In genomic region chr2:173896755-173897154, GRCh38 we compare ENCODE assay signal across 31 cellular contexts.
"Had no signal": no experiment of that assay in that cellular context is flagged by ENCODE, and none has a peak within 500 bp of the region (broad histone marks: within the 10 kb centered on the region; RNA-seq: fewer than 3 reads in every experiment).

No MANE protein-coding gene starts in this region.

- H3K27me3 Mint-ChIP-seq: progenitor cell of endocrine pancreas; stimulated activated memory B cell treated with anti-CD40 and anti-IgM and Interleukin-4, amounts not matched to agents 10 μg/mL and 1 μg/mL and 100 μg/mL, for 72 hours; stimulated activated naive CD8-positive, alpha-beta T cell treated with anti-CD3 and anti-CD28 coated beads, Interleukin-15, amount 100 ng/mL, for 72 hours; type B pancreatic cell had no signal

- H3K9me3 Mint-ChIP-seq: natural killer cell had no signal

- H3K27ac Mint-ChIP-seq: nephron; neural progenitor cell; progenitor cell of endocrine pancreas; stimulated activated naive CD8-positive, alpha-beta T cell treated with anti-CD3 and anti-CD28 coated beads, Interleukin-15, amount 100 ng/mL, for 72 hours; type B pancreatic cell had no signal

- H3K79me2 ChIP-seq: parathyroid adenoma had no signal

- ATAC-seq: natural killer cell; psoas muscle; right cardiac atrium; sciatic nerve; stimulated activated memory B cell treated with anti-CD40 and anti-IgM and Interleukin-4, amounts not matched to agents 10 μg/mL and 1 μg/mL and 100 μg/mL, for 72 hours; stimulated activated naive CD8-positive, alpha-beta T cell treated with anti-CD3 and anti-CD28 coated beads, Interleukin-15, amount 100 ng/mL, for 72 hours; stimulated activated naive CD8-positive, alpha-beta T cell treated with anti-CD3 and anti-CD28 coated beads, Interleukin-15, Interleukin-2, amounts not matched to agents 100 U/mL and 50 U/mL, for 24 hours; upper lobe of right lung had no signal

- H3K27ac ChIP-seq: neural progenitor cell, ovary, parathyroid adenoma, psoas muscle, skin epidermis, spleen, suprapubic skin, testis, tibial artery, transverse colon, upper lobe of right lung, uterus had no signal

- H3K4me3 Mint-ChIP-seq: natural killer cell; nephron; neural progenitor cell; stimulated activated memory B cell treated with anti-CD40 and anti-IgM and Interleukin-4, amounts not matched to agents 10 μg/mL and 1 μg/mL and 100 μg/mL, for 72 hours; stimulated activated naive CD8-positive, alpha-beta T cell treated with anti-CD3 and anti-CD28 coated beads, Interleukin-15, amount 100 ng/mL, for 72 hours; type B pancreatic cell had no signal

- H3K4me1 Mint-ChIP-seq: nephron, neural progenitor cell had no signal

- H3K9me3 ChIP-seq: ovary, psoas muscle, spleen, suprapubic skin, testis, tibial artery, transverse colon, upper lobe of right lung, uterus had no signal

- H3K9ac ChIP-seq: neural progenitor cell, parathyroid adenoma had no signal

- H3K4me1 ChIP-seq: neural progenitor cell, parathyroid adenoma, psoas muscle, suprapubic skin, testis, tibial artery, transverse colon, uterus had no signal

- H2AFZ ChIP-seq: neural progenitor cell, parathyroid adenoma had no signal

- DNase-seq: natural killer cell; occipital lobe; ovary; posterior cingulate gyrus; psoas muscle; right cardiac atrium; spleen; stimulated activated CD4-positive, alpha-beta T cell treated with anti-CD3 and anti-CD28 coated beads, Interleukin-12 subunit alpha, Interleukin-12 subunit beta, amount 100 ng/mL, for 4 hours; stimulated activated CD4-positive, alpha-beta T cell treated with anti-CD3 and anti-CD28 coated beads, Interleukin-1b, Interleukin-23, amount 100 ng/mL, for 48 hours; stimulated activated CD4-positive, alpha-beta T cell treated with anti-CD3 and anti-CD28 coated beads, Interleukin-4, amount 100 ng/mL, for 1 hour; stimulated activated CD4-positive, alpha-beta T cell treated with anti-CD3 and anti-CD28 coated beads, Interleukin-4, amount 100 ng/mL, for 4 hours; stimulated activated CD8-positive, alpha-beta memory T cell treated with anti-CD3 and anti-CD28 coated beads, Interleukin-4, amount 100 ng/mL, for 48 hours; stimulated activated naive CD4-positive, alpha-beta T cell; stimulated activated naive CD8-positive, alpha-beta T cell treated with anti-CD3 and anti-CD28 coated beads, Interleukin-15, amount 100 ng/mL, for 72 hours; stimulated activated naive CD8-positive, alpha-beta T cell treated with anti-CD3 and anti-CD28 coated beads, Interleukin-15, Interleukin-2, amounts not matched to agents 100 U/mL and 50 U/mL, for 24 hours; substantia nigra; testis; tibial artery; transverse colon; upper lobe of right lung; uterus had no signal

- H3K36me3 ChIP-seq: neural progenitor cell, ovary, spleen, suprapubic skin, tibial artery, transverse colon, upper lobe of right lung, uterus had no signal

- H3K36me3 Mint-ChIP-seq: natural killer cell, neural progenitor cell, type B pancreatic cell had no signal

- H3K4me2 ChIP-seq: neural progenitor cell, smooth muscle cell had no signal

- H3K4me3 ChIP-seq: neural progenitor cell, ovary, psoas muscle, skin epidermis, smooth muscle cell, spleen, suprapubic skin, testis, tibial artery, transverse colon, upper lobe of right lung, uterus had no signal

- H3K27me3 ChIP-seq: neural progenitor cell, ovary, spleen, suprapubic skin, testis, tibial artery, transverse colon, upper lobe of right lung, uterus had no signal
